Comparison of ENCODE assay signal across 1 cellular context in the genomic region with DNA sequence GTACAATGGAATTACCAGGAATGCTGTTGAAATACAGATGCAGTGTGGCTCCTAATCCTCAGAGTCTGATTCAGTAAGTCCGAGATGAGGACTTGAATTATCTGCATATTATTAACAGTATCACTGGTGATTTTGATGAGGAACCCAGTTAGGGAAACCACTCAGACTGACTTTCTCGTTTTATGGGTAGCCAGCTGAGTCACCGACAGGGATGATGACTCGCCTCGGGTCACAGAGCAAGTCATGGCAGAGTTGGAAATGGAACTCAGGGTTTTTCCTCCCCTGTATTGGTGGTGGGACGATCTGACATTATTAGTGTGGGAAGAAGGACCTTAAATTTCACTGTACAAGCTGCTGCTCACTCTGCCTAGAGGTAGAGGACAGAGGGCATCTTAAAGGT.
TF ChIP-seq lines count a peak whose summit lies in the region.

No MANE protein-coding gene starts in this region.

TF ChIP-seq in K562, 482 proteins besides CTCF, POLR2A, EP300 and RAD21 (continued from another document):
- TF ChIP-seq ADNP (tag; IDR thresholded peaks at IDR 0.05) (no peak), NUFIP1 (IDR thresholded peaks at IDR 0.05; ENCODE audit: partially characterized antibody) (no peak), ARNT (IDR thresholded peaks at IDR 0.05) (no peak), USF2 (CRISPR knock-in tag; IDR thresholded peaks at IDR 0.05) (no peak), KHSRP (IDR thresholded peaks at IDR 0.05) (no peak), RBFOX2 (IDR thresholded peaks at IDR 0.05; ENCODE audit: low read depth, low read length) (no peak)
TF ChIP-seq in K562: peak in this region for 14.
